In genomic region chr11:57568330-57568766, GRCh38 we compare ENCODE assay signal across 8 cellular contexts. TPM values are rescaled to one million over a fixed set of nuclear protein-coding genes. Genes with fewer than 3 reads are reported as not detected.
DNase-seq lines count a peak whose midpoint lies in the region; FAIRE-seq and TF ChIP-seq lines count a peak whose summit lies in the region.

No MANE protein-coding gene starts in this region.

- no peak for TF ChIP-seq POLR2A in GM12891 (IDR thresholded peaks at IDR 0.05; ENCODE audit: low read depth, low read length)

- peak overlapping the region; percentile 98 for H3K4me3 Mint-ChIP-seq in HFFc6

- peak; percentile 69 for DNase-seq in HFFc6
- peak; percentile 65 for DNase-seq in NCI-H2029 treated with DMSO at 0.1 percent for 48 hours (lab: John Stamatoyannopoulos, UW)
- peak; percentile 88 for DNase-seq in activated T-cell treated with anti-CD3 and anti-CD28 coated beads for 1 hour (ENCODE audit: low read depth)
- peak; percentile 62 for DNase-seq in fibroblast of the conjunctiva (ENCODE audit: low read depth)
- peak in 1 of 2 donors; percentile 70 for DNase-seq in trophoblast cell
- DNase-seq in NCI-H2107 treated with DMSO at 0.1 percent for 48 hours (lab: John Stamatoyannopoulos, UW; ENCODE audit: unreplicated experiment), result no peak
- DNase-seq in GM12891 (ENCODE audit: insufficient read length, low spot score), result no peak

- H3K4ac ChIP-seq in trophoblast cell (ENCODE audit: low read depth, low read length), result no peak overlapping the region

- H3K36me3 ChIP-seq in trophoblast cell (ENCODE audit: control insufficient read depth in 1 of 2, insufficient read depth in 2 of 2, low read length in 2 of 2), result no peaks in the 10 kb centered on the region

- TF ChIP-seq CTCF in GM12875 (IDR thresholded peaks at IDR 0.05; ENCODE audit: borderline replicate concordance, insufficient read depth, low read depth, low read length) (peak; percentile 92), HFFc6 (IDR thresholded peaks at IDR 0.05) (peak; percentile 96; the same call in 1 of the 2 replicates)

- no peak overlapping the region for H4K12ac ChIP-seq in trophoblast cell (ENCODE audit: low read depth, low read length)

- peaks cover 1% of the 10 kb centered on the region; the same call in 1 of the 2 replicates for H3K27me3 Mint-ChIP-seq in HFFc6 (ENCODE audit: insufficient read depth)

- H3K79me2 ChIP-seq in trophoblast cell (ENCODE audit: control insufficient read depth, insufficient read depth, low read length, poor library complexity), result no peaks in the 10 kb centered on the region

- H2AK5ac ChIP-seq in trophoblast cell (ENCODE audit: low read length), result no peak overlapping the region

- H3K14ac ChIP-seq in trophoblast cell (ENCODE audit: low read length), result no peak overlapping the region

- no peak overlapping the region for H2AFZ ChIP-seq in trophoblast cell (ENCODE audit: insufficient read depth, low read length, poor library complexity)

- H3K4me3 ChIP-seq in GM12875 (ENCODE audit: low read depth, low read length), result peak overlapping the region; percentile 84
- H3K4me3 ChIP-seq in trophoblast cell (ENCODE audit: low read depth, low read length), result no peak overlapping the region

- H3K9me3 Mint-ChIP-seq in HFFc6, result no peaks in the 10 kb centered on the region

- peak overlapping the region; percentile 96 for H3K4me2 ChIP-seq in trophoblast cell (ENCODE audit: low read length)

- no peak overlapping the region for H3K27ac ChIP-seq in trophoblast cell (ENCODE audit: low read depth, low read length)

- no peak overlapping the region for H3K9ac ChIP-seq in trophoblast cell (ENCODE audit: low read length)

- no peak overlapping the region for H2BK5ac ChIP-seq in trophoblast cell (ENCODE audit: low read depth, low read length, poor library complexity)

- peaks cover 32% of the 10 kb centered on the region for H3K4me1 Mint-ChIP-seq in HFFc6 (ENCODE audit: low read depth)

- H2BK12ac ChIP-seq in trophoblast cell (ENCODE audit: low read length), result no peak overlapping the region

- no peak overlapping the region for H3K18ac ChIP-seq in trophoblast cell (ENCODE audit: low read length)

- H2BK120ac ChIP-seq in trophoblast cell (ENCODE audit: insufficient read depth, low read length, poor library complexity), result no peak overlapping the region

- H3K36me3 Mint-ChIP-seq in HFFc6 (ENCODE audit: low read depth), result no peaks in the 10 kb centered on the region

- peak overlapping the region; percentile 87 for H3K27ac Mint-ChIP-seq in HFFc6

- H4K91ac ChIP-seq in trophoblast cell (ENCODE audit: low read depth, low read length), result no peak overlapping the region

- H3K4me1 ChIP-seq in trophoblast cell (ENCODE audit: control insufficient read depth in 1 of 2, insufficient read depth in 2 of 2, low read length in 2 of 2), result peaks cover 0 to 3% of the 10 kb centered on the region in 2 experiments

- H3K79me1 ChIP-seq in trophoblast cell (ENCODE audit: low read length), result peaks cover 2% of the 10 kb centered on the region

- H3K23ac ChIP-seq in trophoblast cell (ENCODE audit: low read length), result no peak overlapping the region

- no peak overlapping the region for H4K8ac ChIP-seq in trophoblast cell (ENCODE audit: low read depth, low read length)

- no peak for FAIRE-seq in GM12891 (lab: Jason Lieb, UNC)

- peaks cover 4% of the 10 kb centered on the region for H3K27me3 ChIP-seq in trophoblast cell (ENCODE audit: insufficient read depth, low read length)

- H3K9me3 ChIP-seq in trophoblast cell (ENCODE audit: insufficient read depth, low read depth, low read length), result no peaks in the 10 kb centered on the region

- WGBS in trophoblast cell (ENCODE audit: extremely low coverage, insufficient coverage, insufficient read length), result no CpG with 5 or more reads among the region's 6 CpGs

TF ChIP-seq in GM12891, 5 proteins besides CTCF, POLR2A, EP300 and RAD21:
- TF ChIP-seq POLR2AphosphoS5 (IDR thresholded peaks at IDR 0.05; ENCODE audit: low read depth, low read length), result no peak
- no peak for TF ChIP-seq SPI1 (IDR thresholded peaks at IDR 0.05; ENCODE audit: low read depth, low read length)
- TF ChIP-seq TAF1 (IDR thresholded peaks at IDR 0.05; ENCODE audit: low read depth, low read length), result no peak

RNA-seq across cellular contexts. Expression of gene UBE2L6, which starts 0.9 kb away (rescaled TPM):
- total RNA-seq in HFFc6 (2021; fragmentation: NEBNext Ultra II Directional; extraction: Animal tissue kit (Norgen Biotek cat#: 25700)), result 10 to 100 TPM; 34.1 to 46.5 (median 43.3) TPM
- polyA plus RNA-seq in trophoblast cell (2013), result 2.6 and 2.7 TPM in 2 replicates
- polyA plus RNA-seq in GM12891 (2012; ENCODE audit: low read depth, missing spikeins), result 123 TPM

RNA-seq across cellular contexts. Expression of gene SERPING1, which starts 29.1 kb away (rescaled TPM):
- under 1 TPM in 5 of 6 experiments, not detected in 1; 0.11 to 0.51 (median 0.25) TPM for total RNA-seq in HFFc6 (2021; fragmentation: NEBNext Ultra II Directional; extraction: Animal tissue kit (Norgen Biotek cat#: 25700))
- 42.0 and 48.8 TPM in 2 replicates for polyA plus RNA-seq in trophoblast cell (2013)
- not detected for polyA plus RNA-seq in GM12891 (2012; ENCODE audit: low read depth, missing spikeins)

RNA-seq across cellular contexts. Expression of gene SMTNL1, which starts 31.0 kb away (rescaled TPM):
- total RNA-seq in HFFc6 (2021; fragmentation: NEBNext Ultra II Directional; extraction: Animal tissue kit (Norgen Biotek cat#: 25700)), result not detected
- polyA plus RNA-seq in trophoblast cell (2013), result 0.04 TPM in 1 of 2 replicates, not detected in the other
- polyA plus RNA-seq in GM12891 (2012; ENCODE audit: low read depth, missing spikeins), result not detected

RNA-seq across cellular contexts. Expression of gene TIMM10, which starts 37.8 kb away (rescaled TPM):
- total RNA-seq in HFFc6 (2021; fragmentation: NEBNext Ultra II Directional; extraction: Animal tissue kit (Norgen Biotek cat#: 25700)), result 10 to 100 TPM; 43.6 to 72.9 (median 58.4) TPM
- polyA plus RNA-seq in trophoblast cell (2013), result 61.0 and 61.7 TPM in 2 replicates
- 127 TPM for polyA plus RNA-seq in GM12891 (2012; ENCODE audit: low read depth, missing spikeins)

RNA-seq across cellular contexts. Expression of gene SLC43A1, which starts 52.8 kb away (rescaled TPM):
- total RNA-seq in HFFc6 (2021; fragmentation: NEBNext Ultra II Directional; extraction: Animal tissue kit (Norgen Biotek cat#: 25700)), result 1 to 10 TPM; 3.1 to 4.7 (median 4.3) TPM
- polyA plus RNA-seq in trophoblast cell (2013), result 0.29 and 0.37 TPM in 2 replicates
- 6.2 TPM for polyA plus RNA-seq in GM12891 (2012; ENCODE audit: low read depth, missing spikeins)

Comparison
In these comparisons a context has a peak if more than half of its experiments do, and no peak if none do; other contexts are left out.
1. DNase-seq: peak in HFFc6 (single experiment), NCI-H2029 treated with DMSO at 0.1 percent for 48 hours (single experiment), activated T-cell treated with anti-CD3 and anti-CD28 coated beads for 1 hour (single experiment) and fibroblast of the conjunctiva (single experiment); none in NCI-H2107 treated with DMSO at 0.1 percent for 48 hours (single experiment) and GM12891 (single experiment).